Comparison of ENCODE assay signal across 9 cellular contexts in the genomic region with DNA sequence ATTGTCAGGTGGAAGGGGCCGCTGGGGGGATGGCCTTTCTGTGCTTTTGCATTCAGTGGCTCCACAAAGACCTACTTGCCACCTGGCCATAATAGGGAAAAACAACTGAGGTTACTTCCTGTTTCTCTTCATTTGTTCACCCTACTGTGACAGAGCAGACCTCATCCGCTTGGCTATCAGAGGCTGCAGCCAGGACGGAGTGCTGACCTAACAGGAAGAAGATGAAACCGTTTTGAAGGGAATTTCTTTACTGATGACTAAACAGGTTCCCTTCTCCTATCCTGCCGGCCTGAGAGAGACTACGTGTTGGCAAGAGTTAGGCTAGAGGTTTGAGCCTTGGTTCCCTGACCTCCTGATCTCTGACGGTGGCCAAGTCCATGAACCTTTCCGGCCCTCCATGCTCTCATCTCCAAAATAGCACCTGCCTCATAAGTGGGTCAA. TPM values are rescaled to one million over a fixed set of nuclear protein-coding genes. Genes with fewer than 3 reads are reported as not detected.
DNase-seq lines count a peak whose midpoint lies in the region; ATAC-seq, FAIRE-seq and TF ChIP-seq lines count a peak whose summit lies in the region.
"Had no signal": no experiment of that assay in that cellular context is flagged by ENCODE, and none has a peak within 500 bp of the region (broad histone marks: within the 10 kb centered on the region; RNA-seq: fewer than 3 reads in every experiment).

No MANE protein-coding gene starts in this region.

- H3K36me3 ChIP-seq in adrenal gland (replicated peaks in 1 of 2) (no peaks in the 10 kb centered on the region), kidney (ENCODE audit: control insufficient read depth in 1 of 2, insufficient read depth in 2 of 2, low read length in 2 of 2) (no peaks in the 10 kb centered on the region), brain microvascular endothelial cell (replicated peaks) (no peaks in the 10 kb centered on the region)

- H3K27ac ChIP-seq in adrenal gland (no peak overlapping the region), kidney (ENCODE audit: low read depth in 2 of 2, low read length in 2 of 2) (no peak overlapping the region), brain microvascular endothelial cell (no peak overlapping the region)

- no peaks in the 10 kb centered on the region for H3K27me3 ChIP-seq in adrenal gland
- no peaks in the 10 kb centered on the region for H3K27me3 ChIP-seq in brain microvascular endothelial cell (replicated peaks)

- peak; percentile 9 for DNase-seq in COLO668 (lab: John Stamatoyannopoulos, UW; ENCODE audit: unreplicated experiment)
- DNase-seq in adrenal gland = peak in 4 of 7 donors; percentile 23 to 37 (median 32)
- no peak for DNase-seq in kidney
- DNase-seq in brain microvascular endothelial cell = no peak
- no peak for DNase-seq in mucosa of gallbladder (ENCODE audit: low spot score)
- DNase-seq in AG20443 (ENCODE audit: low spot score) = no peak
- DNase-seq: effector memory CD4-positive, alpha-beta T cell had no signal

- no peaks in the 10 kb centered on the region for H3K9me3 ChIP-seq in adrenal gland (replicated peaks in 1 of 3)
- no peaks in the 10 kb centered on the region for H3K9me3 ChIP-seq in kidney (ENCODE audit: control insufficient read depth in 1 of 2, low read length in 2 of 2)

- ATAC-seq in GM19397 (IDR thresholded peaks at IDR 0.05; ENCODE audit: unreplicated experiment) (peak; percentile 92), HG03159 (IDR thresholded peaks at IDR 0.05; ENCODE audit: unreplicated experiment) (peak; percentile 98)

- in situ Hi-C loops in brain microvascular endothelial cell (cut with HindIII; ENCODE audit: low pct_ligation_motif_present, low sequenced_read_pairs) = loop anchor here (25.0 kb wide), 1 partner anchor 100 kb away; a partner anchor contains a TSS

- no peak for FAIRE-seq in kidney (lab: Jason Lieb, UNC)

- H3K4me3 ChIP-seq in adrenal gland = no peak overlapping the region
- H3K4me3 ChIP-seq in kidney (ENCODE audit: low read length in 2 of 2) = no peak overlapping the region
- no peak overlapping the region for H3K4me3 ChIP-seq in brain microvascular endothelial cell (ENCODE audit: low read depth, low read length)

- TF ChIP-seq CTCF in adrenal gland (IDR thresholded peaks at IDR 0.05) = no peak
- no peak for TF ChIP-seq CTCF in kidney (IDR thresholded peaks at IDR 0.05; ENCODE audit: borderline replicate concordance, extremely low read depth, insufficient read depth)
- no peak for TF ChIP-seq CTCF in brain microvascular endothelial cell (IDR thresholded peaks at IDR 0.05; ENCODE audit: low read depth, low read length, missing control alignments)

- TF ChIP-seq POLR2A in adrenal gland (IDR thresholded peaks at IDR 0.05) = no peak

- 35 to 50% (median 43%) methylated on average over 8 of the region's 8 CpGs for WGBS in adrenal gland, 4 donors

- H3K4me1 ChIP-seq in adrenal gland (replicated peaks in 1 of 2) = no peaks in the 10 kb centered on the region
- no peaks in the 10 kb centered on the region for H3K4me1 ChIP-seq in kidney (ENCODE audit: control insufficient read depth in 1 of 2, insufficient read depth in 1 of 2, low read depth in 1 of 2, low read length in 2 of 2)

- no peak overlapping the region for H3K9ac ChIP-seq in kidney (ENCODE audit: low read length in 2 of 2)

- intact Hi-C loops in adrenal gland (cut with DNase I) = no loop called here
- intact Hi-C loops in kidney (cut with DNase I) = no loop called here

RNA-seq across cellular contexts. Expression of a gene that starts 21.3 kb away (rescaled TPM):
- under 1 TPM in 2 of 8 donors, not detected in 6; 0.07 to 0.60 TPM for total RNA-seq in adrenal gland
- under 1 TPM in 1 of 3 donors, not detected in 2; 0.07 TPM for polyA plus RNA-seq in adrenal gland
- 0.19 TPM for total RNA-seq in kidney
- not detected for polyA plus RNA-seq in kidney (ENCODE audit: insufficient read depth, low read depth, low replicate concordance)
- not detected for total RNA-seq in mucosa of gallbladder

RNA-seq across cellular contexts. Expression of a gene that starts 55.5 kb away (rescaled TPM):
- total RNA-seq in adrenal gland (10 to 100 TPM; 32.6 to 68.0 (median 50.0) TPM), kidney (48.3 TPM), mucosa of gallbladder (43.9 TPM)
- polyA plus RNA-seq in adrenal gland (10 to 100 TPM; 33.4 to 50.0 (median 40.1) TPM), kidney (ENCODE audit: insufficient read depth, low read depth, low replicate concordance) (73.2 TPM)

Comparison
In these comparisons a context has a peak if more than half of its experiments do, and no peak if none do; other contexts are left out.
1. DNase-seq: peak in COLO668 (single experiment) and adrenal gland (4 of 7); none in kidney (single experiment), brain microvascular endothelial cell (single experiment), mucosa of gallbladder (single experiment) and AG20443 (single experiment).